ENCODE assay signal across 8 cellular contexts in the genomic region with DNA sequence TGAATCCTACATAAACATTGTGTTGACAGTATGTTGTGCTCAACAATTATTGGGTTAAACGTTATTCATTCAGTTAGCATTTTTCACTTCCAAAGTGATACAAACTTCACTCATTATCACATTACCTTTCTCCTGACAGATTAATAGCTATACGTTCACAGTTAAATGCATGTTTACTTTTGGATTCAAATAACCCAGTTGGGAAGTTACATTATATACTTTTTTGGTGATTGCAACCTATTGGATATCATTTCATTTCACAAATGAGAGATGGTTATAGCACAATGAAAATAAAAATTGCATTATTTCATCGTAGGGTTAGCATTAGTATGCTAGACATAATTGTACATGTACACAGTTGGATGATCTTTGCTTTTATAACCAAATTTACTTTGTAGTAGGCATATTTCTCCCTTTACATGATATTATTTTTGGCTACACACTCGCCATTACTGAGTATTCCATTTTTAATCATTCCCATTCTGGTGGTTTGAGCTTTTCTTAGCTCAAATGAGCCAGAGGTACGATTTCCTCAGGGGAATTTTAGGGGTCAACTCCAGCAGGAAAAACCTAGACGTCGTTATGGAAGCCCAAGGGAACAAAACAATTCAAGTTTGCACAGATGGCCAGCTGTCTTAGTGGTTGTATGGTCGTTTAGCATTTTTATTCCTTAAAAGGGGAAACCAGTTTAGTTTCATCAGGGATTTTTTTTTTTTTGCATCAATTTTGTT. TPM values are rescaled to one million over a fixed set of nuclear protein-coding genes. Genes with fewer than 3 reads are reported as not detected.
A peak's percentile ranks its signal among the peaks of the same experiment; 100 is the strongest.
DNase-seq lines count a peak whose midpoint lies in the region; ATAC-seq and TF ChIP-seq lines count a peak whose summit lies in the region.

No MANE protein-coding gene starts in this region.

- H3K4me2 ChIP-seq in SU-DHL-6 (ENCODE audit: low read depth, low read length, poor library complexity, severe bottlenecking): peak overlapping the region; percentile 97

- H3K36me3 ChIP-seq in SU-DHL-6 (ENCODE audit: low read length): no peaks in the 10 kb centered on the region

- peak overlapping the region; percentile 76 for H3K27ac ChIP-seq in SU-DHL-6 (ENCODE audit: low read depth, low read length)

- peak overlapping the region; percentile 97 for H3K27ac Mint-ChIP-seq in progenitor cell of endocrine pancreas

- peaks cover 4% of the 10 kb centered on the region; the same call in 1 of the 2 replicates for H4K20me1 ChIP-seq in SU-DHL-6 (ENCODE audit: low read depth, low read length)

- H3K9me2 ChIP-seq in SU-DHL-6 (replicated peaks; ENCODE audit: insufficient read depth, low read length): no peaks in the 10 kb centered on the region

- no peak for DNase-seq in activated T-cell treated with anti-CD3 and anti-CD28 coated beads, Interleukin-2, amount 50 U/mL, for 4 hours
- DNase-seq in activated T-cell treated with anti-CD3 and anti-CD28 coated beads, Interleukin-2, amount 50 U/mL, for 1 hour: no peak
- DNase-seq in fibroblast of pulmonary artery (ENCODE audit: low read depth): peak; percentile 77
- DNase-seq in progenitor cell of endocrine pancreas (ENCODE audit: low spot score, unreplicated experiment): no peak
- no peak for DNase-seq in stimulated activated CD4-positive, alpha-beta T cell treated with anti-CD3 and anti-CD28 coated beads, Interleukin-4, amount 100 ng/mL, for 1 hour

- peak overlapping the region; percentile 8 for H2AFZ ChIP-seq in SU-DHL-6 (ENCODE audit: low read depth, low read length, severe bottlenecking)

- TF ChIP-seq CTCF in SU-DHL-6 (IDR thresholded peaks at IDR 0.05; ENCODE audit: insufficient read depth, low read length, poor library complexity, severe bottlenecking) (no peak), fibroblast of pulmonary artery (IDR thresholded peaks at IDR 0.05; ENCODE audit: low read length, missing control alignments) (no peak), progenitor cell of endocrine pancreas (IDR thresholded peaks at IDR 0.05; ENCODE audit: unreplicated experiment) (no peak)

- no peaks in the 10 kb centered on the region for H3K27me3 ChIP-seq in SU-DHL-6 (ENCODE audit: low read length)

- H3F3A ChIP-seq in SU-DHL-6 (ENCODE audit: insufficient read depth): peaks cover 34% of the 10 kb centered on the region

- H3K4me3 Mint-ChIP-seq in activated T-cell treated with anti-CD3 and anti-CD28 coated beads, Interleukin-2, amount 50 U/mL, for 4 hours: peak overlapping the region; percentile 92
- peak overlapping the region; percentile 86 for H3K4me3 Mint-ChIP-seq in progenitor cell of endocrine pancreas (ENCODE audit: low read depth)

- ATAC-seq in activated T-cell treated with anti-CD3 and anti-CD28 coated beads, Interleukin-2, amount 50 U/mL, for 4 hours: no peak
- ATAC-seq in GM21619 (IDR thresholded peaks at IDR 0.05; ENCODE audit: unreplicated experiment): no peak
- no peak for ATAC-seq in GM19395 (IDR thresholded peaks at IDR 0.05; ENCODE audit: unreplicated experiment)

- H3K9me3 Mint-ChIP-seq in activated T-cell treated with anti-CD3 and anti-CD28 coated beads, Interleukin-2, amount 50 U/mL, for 4 hours: peaks cover 5% of the 10 kb centered on the region
- no peaks in the 10 kb centered on the region for H3K9me3 Mint-ChIP-seq in progenitor cell of endocrine pancreas (ENCODE audit: low read depth)

- H3K79me2 ChIP-seq in SU-DHL-6 (ENCODE audit: insufficient read depth, low read length): peaks cover 34% of the 10 kb centered on the region

- H3K36me3 Mint-ChIP-seq in activated T-cell treated with anti-CD3 and anti-CD28 coated beads, Interleukin-2, amount 50 U/mL, for 4 hours (ENCODE audit: insufficient read depth): peaks cover 9% of the 10 kb centered on the region
- peaks cover 6% of the 10 kb centered on the region for H3K36me3 Mint-ChIP-seq in progenitor cell of endocrine pancreas (ENCODE audit: insufficient read depth)

- H3K9ac ChIP-seq in SU-DHL-6 (ENCODE audit: low read length): peak overlapping the region; percentile 69

- no peaks in the 10 kb centered on the region for H3K9me3 ChIP-seq in SU-DHL-6 (ENCODE audit: insufficient read depth, low read length)

- peaks cover 43% of the 10 kb centered on the region for H3K4me1 Mint-ChIP-seq in activated T-cell treated with anti-CD3 and anti-CD28 coated beads, Interleukin-2, amount 50 U/mL, for 4 hours (ENCODE audit: low read depth)
- peaks cover 30% of the 10 kb centered on the region for H3K4me1 Mint-ChIP-seq in progenitor cell of endocrine pancreas (ENCODE audit: low read depth)

- H3K4me3 ChIP-seq in SU-DHL-6 (ENCODE audit: insufficient read depth, low read length, poor library complexity, severe bottlenecking) (peak overlapping the region; percentile 78), fibroblast of pulmonary artery (replicated peaks; ENCODE audit: low read depth, low read length) (peak overlapping the region; percentile 60)

- H3K27me3 Mint-ChIP-seq in activated T-cell treated with anti-CD3 and anti-CD28 coated beads, Interleukin-2, amount 50 U/mL, for 4 hours (ENCODE audit: low read depth): no peaks in the 10 kb centered on the region
- H3K27me3 Mint-ChIP-seq in progenitor cell of endocrine pancreas: no peaks in the 10 kb centered on the region

RNA-seq across cellular contexts. Expression of a gene that starts 2.0 kb away (rescaled TPM):
- total RNA-seq in activated T-cell treated with anti-CD3 and anti-CD28 coated beads, Interleukin-2, amount 50 U/mL, for 4 hours: 10 to 100 TPM; 24.2 to 26.1 (median 25.8) TPM
- total RNA-seq in progenitor cell of endocrine pancreas: 29.8 and 35.7 TPM in 2 replicates
